ENCODE assay signal across 8 cellular contexts in the genomic region with DNA sequence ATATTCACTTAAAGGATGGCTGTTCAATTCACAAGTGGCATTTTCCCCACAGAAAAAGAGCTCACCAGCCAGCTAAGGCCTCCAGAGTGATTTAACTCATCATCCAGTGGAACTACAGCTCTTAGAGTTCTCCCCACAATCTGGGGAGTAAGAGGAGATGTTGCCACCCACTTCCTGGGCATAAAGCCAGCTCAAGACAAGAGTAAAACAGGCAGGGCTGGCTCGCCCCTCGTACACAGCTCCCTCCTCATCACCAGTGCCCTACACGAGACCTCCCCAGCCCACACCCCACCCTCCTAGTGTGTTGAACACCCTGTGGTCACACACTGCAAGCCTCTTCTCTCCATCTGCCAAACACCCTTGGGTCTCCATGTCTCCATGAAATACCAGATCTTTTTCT. TPM values are rescaled to one million over a fixed set of nuclear protein-coding genes. Genes with fewer than 3 reads are reported as not detected.
DNase-seq lines count a peak whose midpoint lies in the region; ATAC-seq and TF ChIP-seq lines count a peak whose summit lies in the region.

No MANE protein-coding gene starts in this region.

- TF ChIP-seq EP300 in sigmoid colon (IDR thresholded peaks at IDR 0.05): no peak

- H3K9me3 ChIP-seq in GM23248 (ENCODE audit: low read depth): no peaks in the 10 kb centered on the region
- no peaks in the 10 kb centered on the region for H3K9me3 ChIP-seq in esophagus squamous epithelium
- H3K9me3 ChIP-seq in sigmoid colon: no peaks in the 10 kb centered on the region
- H3K9me3 ChIP-seq in CD8-positive, alpha-beta memory T cell (ENCODE audit: low read length): no peaks in the 10 kb centered on the region

- H3K36me3 ChIP-seq in GM23248 (ENCODE audit: low read depth) (no peaks in the 10 kb centered on the region), esophagus squamous epithelium (peaks cover 0 to 61% (median 0%) of the 10 kb centered on the region in 3 donors), sigmoid colon (peaks cover 0 to 20% (median 6%) of the 10 kb centered on the region in 4 donors)
- no peaks in the 10 kb centered on the region for H3K36me3 ChIP-seq in CD8-positive, alpha-beta memory T cell (ENCODE audit: insufficient read depth, low read length)

- TF ChIP-seq POLR2A in esophagus squamous epithelium (IDR thresholded peaks at IDR 0.05) (no peak), sigmoid colon (IDR thresholded peaks at IDR 0.05) (no peak)

- H2AFZ ChIP-seq in GM23248: no peak overlapping the region

- H3K27me3 Mint-ChIP-seq in CD8-positive, alpha-beta memory T cell: peaks cover 0 to 10% of the 10 kb centered on the region in 2 donors

- H3K9me2 ChIP-seq in GM23248 (ENCODE audit: insufficient read depth): no peaks in the 10 kb centered on the region

- 39 to 100% methylated on average over 1 to 3 of the region's 3 CpGs for WGBS in GM23248 (ENCODE audit: low coverage in 1 of 2, low lambda C conversion rate in 2 of 2, missing lambda C conversion rate in 2 of 2), 2 experiments
- WGBS in esophagus squamous epithelium, 2 donors: 17% methylated on average over 3 of the region's 3 CpGs
- WGBS in sigmoid colon, 2 donors: 6 to 15% methylated on average over 3 of the region's 3 CpGs

- no peak overlapping the region for H3K4me3 Mint-ChIP-seq in CD8-positive, alpha-beta memory T cell

- H3K9me3 Mint-ChIP-seq in CD8-positive, alpha-beta memory T cell: no peaks in the 10 kb centered on the region

- TF ChIP-seq CTCF in esophagus squamous epithelium (IDR thresholded peaks at IDR 0.05) (no peak), sigmoid colon (IDR thresholded peaks at IDR 0.05) (no peak)

- H3K4me2 ChIP-seq in GM23248 (ENCODE audit: unreplicated experiment): peak overlapping the region; percentile 5

- ATAC-seq in HG03565 (IDR thresholded peaks at IDR 0.05; ENCODE audit: unreplicated experiment) (no peak), GM18873 (IDR thresholded peaks at IDR 0.05; ENCODE audit: low FRiP score, unreplicated experiment) (no peak)

- no peaks in the 10 kb centered on the region for H4K20me1 ChIP-seq in GM23248 (ENCODE audit: insufficient read depth)

- H3K27me3 ChIP-seq in GM23248 (replicated peaks; ENCODE audit: insufficient read depth) (no peaks in the 10 kb centered on the region), esophagus squamous epithelium (no peaks in the 10 kb centered on the region), sigmoid colon (no peaks in the 10 kb centered on the region)
- no peaks in the 10 kb centered on the region for H3K27me3 ChIP-seq in CD8-positive, alpha-beta memory T cell (ENCODE audit: insufficient read depth, low read length, poor library complexity, severe bottlenecking)

- H3K79me2 ChIP-seq in GM23248 (ENCODE audit: insufficient read depth): no peaks in the 10 kb centered on the region

- H3K27ac Mint-ChIP-seq in CD8-positive, alpha-beta memory T cell: no peak overlapping the region

- no peaks in the 10 kb centered on the region for H3K4me1 Mint-ChIP-seq in CD8-positive, alpha-beta memory T cell

- peaks cover 11% of the 10 kb centered on the region for H3F3A ChIP-seq in GM23248 (ENCODE audit: insufficient read depth)

- CTCF ChIA-PET in CD8-positive, alpha-beta memory T cell (lab: Charles Lee): no interaction called here

- peak; percentile 67 for DNase-seq in GM23248
- peak; percentile 46 for DNase-seq in NCI-H2107 (lab: John Stamatoyannopoulos, UW)
- no peak for DNase-seq in esophagus squamous epithelium (lab: John Stamatoyannopoulos, UW)
- DNase-seq in sigmoid colon: peak; percentile 70
- no peak for DNase-seq in CD8-positive, alpha-beta memory T cell
- DNase-seq in T-helper 9 cell: no peak

- no peaks in the 10 kb centered on the region for H3K36me3 Mint-ChIP-seq in CD8-positive, alpha-beta memory T cell

- intact Hi-C loops in esophagus squamous epithelium (cut with DNase I): no loop called here
- intact Hi-C loops in sigmoid colon (cut with DNase I): loop anchor here (10.0 kb wide), 2 partner anchors 191 to 249 kb away; no protein-coding TSS in a partner anchor

- H3K9ac ChIP-seq in GM23248: no peak overlapping the region

- POLR2A ChIA-PET in CD8-positive, alpha-beta memory T cell (lab: Charles Lee): no interaction called here

- H3K4me3 ChIP-seq in GM23248: no peak overlapping the region
- no peak overlapping the region for H3K4me3 ChIP-seq in esophagus squamous epithelium
- no peak overlapping the region for H3K4me3 ChIP-seq in sigmoid colon
- H3K4me3 ChIP-seq in CD8-positive, alpha-beta memory T cell (ENCODE audit: low read length): no peak overlapping the region

- H3K27ac ChIP-seq in GM23248 (no peak overlapping the region), esophagus squamous epithelium (peak overlapping the region; percentile 46 to 82 (median 68)), sigmoid colon (peak overlapping the region; percentile 61 to 90 (median 68))
- no peak overlapping the region for H3K27ac ChIP-seq in CD8-positive, alpha-beta memory T cell (ENCODE audit: low read depth, low read length)

- in situ Hi-C loops in GM23248 (cut with MboI): no loop called here

- H3K4me1 ChIP-seq in GM23248 (ENCODE audit: insufficient read depth) (peaks cover 32% of the 10 kb centered on the region), esophagus squamous epithelium (peaks cover 0 to 46% (median 8%) of the 10 kb centered on the region in 3 donors), sigmoid colon (peaks cover 0 to 34% (median 27%) of the 10 kb centered on the region in 4 donors)
- no peaks in the 10 kb centered on the region for H3K4me1 ChIP-seq in CD8-positive, alpha-beta memory T cell (ENCODE audit: insufficient read depth, low read length)

RNA-seq across cellular contexts. Expression of gene IPCEF1, which starts 47.2 kb away (rescaled TPM):
- total RNA-seq in GM23248 (2014; rRNA removed; shearing (Covaris generic)): not detected in 2 replicates
- polyA plus RNA-seq in GM23248 (2016; fragmentation: Nextera tagmentation; extraction: Ambion mirVana) (not detected in 2 replicates), sigmoid colon (1 to 10 TPM in 2 of 3 donors, under 1 TPM in 1; 0.46 to 5.5 (median 1.2) TPM)
- total RNA-seq in esophagus squamous epithelium (1 to 10 TPM; 1.8 to 8.1 (median 3.5) TPM), sigmoid colon (1 to 10 TPM in 1 of 4 donors, under 1 TPM in 3; 0.28 to 1.1 (median 0.69) TPM)
- total RNA-seq in CD8-positive, alpha-beta memory T cell: 10 to 100 TPM; 17.7 to 19.2 TPM
- 57.8 TPM for polyA plus RNA-seq in CD8-positive, alpha-beta memory T cell

Comparison
In these comparisons a context has a peak if more than half of its experiments do, and no peak if none do; other contexts are left out.
1. DNase-seq: peak in GM23248 (single experiment), NCI-H2107 (single experiment) and sigmoid colon (single experiment); none in esophagus squamous epithelium (single experiment), CD8-positive, alpha-beta memory T cell (0 of 5) and T-helper 9 cell (single experiment).
2. H3K27ac ChIP-seq: peak in esophagus squamous epithelium (4 of 4) and sigmoid colon (4 of 4); none in GM23248 (single experiment) and CD8-positive, alpha-beta memory T cell (single experiment).